Comparison of ENCODE assay signal across 20 cellular contexts in the genomic region with DNA sequence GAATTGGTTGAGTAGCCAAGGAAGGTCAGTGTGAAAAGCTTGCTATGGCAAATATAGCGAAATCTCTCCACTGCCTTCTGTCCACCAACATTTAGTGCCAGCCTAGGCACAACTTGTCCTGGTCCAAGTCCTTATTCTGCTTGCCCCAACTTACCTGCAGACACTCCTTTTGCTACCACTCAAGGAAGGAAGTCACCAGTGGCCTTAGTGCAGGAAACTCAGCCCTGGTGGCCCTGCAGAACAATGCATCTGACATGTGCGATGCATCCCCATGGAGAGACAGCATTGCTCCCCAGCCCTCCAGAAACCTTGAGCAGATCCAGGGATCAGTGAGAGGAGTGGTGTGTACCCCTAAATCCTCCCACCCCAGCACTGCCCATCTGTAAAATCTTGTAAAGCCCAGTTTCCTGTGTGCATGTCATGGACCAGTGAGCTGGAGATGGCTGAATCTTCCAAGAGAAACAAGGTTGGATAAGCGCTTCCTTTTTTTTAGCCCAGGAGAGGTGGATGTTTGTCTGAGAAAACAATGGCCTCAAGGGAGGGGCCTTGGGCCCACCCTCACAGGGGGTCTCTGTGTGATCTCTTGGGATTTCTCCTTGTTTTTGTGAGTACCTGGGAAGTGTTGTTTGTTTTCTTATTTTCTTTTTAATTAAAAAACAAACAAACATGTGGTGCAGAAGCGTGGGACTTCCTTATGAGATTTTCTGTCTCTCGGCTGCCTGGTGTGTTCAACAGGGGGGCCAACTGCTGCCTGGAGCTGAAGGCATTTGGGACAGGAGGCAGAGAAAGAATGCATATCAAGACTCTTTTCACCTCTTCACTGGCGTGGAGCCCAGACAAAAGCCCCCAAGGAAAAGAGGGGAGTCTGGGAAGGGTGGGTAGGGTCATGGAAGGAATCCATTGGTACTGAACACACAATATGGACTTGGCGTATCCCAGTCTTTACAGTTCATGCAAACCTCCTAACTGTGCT. TPM values are rescaled to one million over a fixed set of nuclear protein-coding genes. Genes with fewer than 3 reads are reported as not detected.
A peak's percentile ranks its signal among the peaks of the same experiment; 100 is the strongest.
DNase-seq lines count a peak whose midpoint lies in the region; ATAC-seq and TF ChIP-seq lines count a peak whose summit lies in the region.
"Had no signal": no experiment of that assay in that cellular context is flagged by ENCODE, and none has a peak within 500 bp of the region (broad histone marks: within the 10 kb centered on the region; RNA-seq: fewer than 3 reads in every experiment).

No MANE protein-coding gene starts in this region.

- TF ChIP-seq CTCF in WTC11 (IDR thresholded peaks at IDR 0.05) (no peak), vagina (IDR thresholded peaks at IDR 0.05) (no peak), left lung (IDR thresholded peaks at IDR 0.05) (no peak)

- no peak overlapping the region for H3K27ac Mint-ChIP-seq in WTC11

- peaks cover 2% of the 10 kb centered on the region for H3K27me3 ChIP-seq in H7 (ENCODE audit: control insufficient read depth, insufficient read depth, low read length)
- H3K27me3 ChIP-seq in vagina, result no peaks in the 10 kb centered on the region
- no peaks in the 10 kb centered on the region for H3K27me3 ChIP-seq in left lung

- intact Hi-C loops in vagina (cut with DNase I), result loop anchor here (10.0 kb wide), 1 partner anchor 315 kb away; no protein-coding TSS in a partner anchor
- intact Hi-C loops in left lung (cut with DNase I), result loop anchor here in 1 of 2 donors (5.0 kb wide), 1 partner anchor 73 kb away; no protein-coding TSS in a partner anchor

- POLR2A ChIA-PET in WTC11 (lab: Charles Lee), result interaction anchor here (1.3 kb wide), 1 partner anchor 75 kb away, joined by 3 read pairs; no protein-coding TSS in a partner anchor

- peak; percentile 50 for DNase-seq in H7
- no peak for DNase-seq in WTC11 (ENCODE audit: low spot score)
- peak; percentile 9 for DNase-seq in left kidney (ENCODE audit: low read depth, low spot score)
- DNase-seq in vagina (ENCODE audit: extremely low spot score in 2 of 2), result peak; percentile 67 to 77
- no peak for DNase-seq in left lung
- no peak for DNase-seq in SKM-1 (lab: John Stamatoyannopoulos, UW; ENCODE audit: unreplicated experiment)
- DNase-seq in activated T-cell treated with anti-CD3 and anti-CD28 coated beads for 4 hours, result no peak
- DNase-seq: ACHN, DMS79 treated with DMSO at 0.1 percent for 48 hours, GM23248, IMR-90, NCI-H1417 treated with DMSO at 0.1 percent for 48 hours, NCI-H187 treated with DMSO at 0.1 percent for 48 hours, NCI-H226, NCI-H524, SIG-M5 had no signal

- H3K4me1 ChIP-seq in vagina, result no peaks in the 10 kb centered on the region
- peaks cover 0 to 13% of the 10 kb centered on the region in 2 donors for H3K4me1 ChIP-seq in left lung

- no peaks in the 10 kb centered on the region for H3K36me3 ChIP-seq in H7 (replicated peaks; ENCODE audit: control insufficient read depth, insufficient read depth, low read length)
- H3K36me3 ChIP-seq in vagina, result no peaks in the 10 kb centered on the region
- H3K36me3 ChIP-seq in left lung, result no peaks in the 10 kb centered on the region

- no peak overlapping the region for H3K27ac ChIP-seq in vagina
- no peak overlapping the region for H3K27ac ChIP-seq in left lung
- H3K27ac ChIP-seq: C4-2B, GM23248, RWPE1 had no signal

- H3K27me3 Mint-ChIP-seq in WTC11 (ENCODE audit: low read depth), result peaks cover 50% of the 10 kb centered on the region

- H3K9me3 ChIP-seq in vagina (no peaks in the 10 kb centered on the region), left lung (no peaks in the 10 kb centered on the region)

- peaks cover under 1% of the 10 kb centered on the region; the same call in 1 of the 2 replicates for H3K9me3 Mint-ChIP-seq in WTC11

- H3K36me3 Mint-ChIP-seq in WTC11, result no peaks in the 10 kb centered on the region

- CTCF ChIA-PET in WTC11 (lab: Charles Lee), result interaction anchor here (0.8 to 1.7 kb wide), 3 partner anchors 8 to 75 kb away, joined by 3 to 7 read pairs (median 5); no protein-coding TSS in a partner anchor

- no peak overlapping the region for H3K4me3 ChIP-seq in H7 (ENCODE audit: insufficient read depth, low read depth, low read length)
- H3K4me3 ChIP-seq in vagina, result no peak overlapping the region
- H3K4me3 ChIP-seq in left lung, result no peak overlapping the region
- H3K4me3 ChIP-seq: GM23248 had no signal

- H3K4me3 Mint-ChIP-seq in WTC11, result no peak overlapping the region

- no peak for TF ChIP-seq POLR2A in vagina (IDR thresholded peaks at IDR 0.05)

- peaks cover 39% of the 10 kb centered on the region for H3K4me1 Mint-ChIP-seq in WTC11

- ATAC-seq in WTC11 (no peak), left lung (no peak)

TF ChIP-seq in WTC11, 78 proteins besides CTCF, POLR2A, EP300 and RAD21:
- no peak for TF ChIP-seq KAT7 (CRISPR knock-in tag; IDR thresholded peaks at IDR 0.05; ENCODE audit: borderline replicate concordance)
- TF ChIP-seq ZNF423 (CRISPR knock-in tag; IDR thresholded peaks at IDR 0.05), result peak; percentile 90
TF ChIP-seq in WTC11: peak in this region for 1.

RNA-seq across cellular contexts. Expression of a gene that starts 3.6 kb away (rescaled TPM):
- 0.07 TPM in 1 of 2 replicates, not detected in the other for total RNA-seq in H7 (2014; rRNA removed; shearing (Covaris generic))
- total RNA-seq in WTC11 (2021), result not detected in 3 replicates
- total RNA-seq in vagina, result not detected
- not detected for total RNA-seq in left lung
- total RNA-seq: GM23248, HT-29, IMR-90, M059J had no signal

Comparison
In these comparisons a context has a peak if more than half of its experiments do, and no peak if none do; other contexts are left out.
1. DNase-seq: peak in H7 (single experiment), left kidney (single experiment) and vagina (2 of 2); none in WTC11 (single experiment), left lung (0 of 2), SKM-1 (single experiment) and activated T-cell treated with anti-CD3 and anti-CD28 coated beads for 4 hours (single experiment).